22 cellular contexts compared by ENCODE assay signal in the genomic region with DNA sequence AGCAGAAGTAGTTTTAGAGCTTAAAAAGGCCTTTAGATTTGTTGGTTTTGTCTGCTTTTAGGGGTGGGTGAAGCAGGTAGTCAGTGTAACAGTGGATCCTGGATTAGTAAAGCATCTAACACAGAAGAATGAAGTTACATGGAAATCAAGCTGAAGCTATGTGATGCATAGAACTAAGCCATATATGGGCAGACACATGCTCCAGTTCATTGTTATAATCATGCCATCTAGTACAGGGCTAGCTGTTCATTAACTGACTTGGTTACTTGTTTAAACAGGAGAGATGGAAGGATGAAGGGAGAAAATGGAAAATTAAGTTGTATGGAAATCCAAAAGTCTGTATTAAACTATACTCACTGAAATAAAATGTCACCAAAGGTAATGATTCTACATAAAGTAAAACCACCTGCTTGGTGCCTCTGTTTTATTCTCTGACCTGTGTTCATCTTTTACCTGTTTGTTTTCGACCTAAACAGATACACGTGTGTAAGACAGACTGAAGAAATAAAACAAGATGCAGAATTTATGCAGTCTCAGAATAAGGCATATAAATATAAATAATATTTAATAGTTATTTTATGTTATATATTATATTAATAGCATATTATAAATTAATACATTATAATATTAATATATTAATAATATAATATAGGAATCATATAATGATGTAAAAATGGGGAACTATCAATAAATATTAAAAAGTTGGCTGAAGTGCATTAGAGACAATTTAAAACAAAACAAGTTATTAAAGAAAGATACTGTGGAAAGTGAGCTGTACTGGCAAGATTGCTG. TPM values are rescaled to one million over a fixed set of nuclear protein-coding genes. Genes with fewer than 3 reads are reported as not detected.
A peak's percentile ranks its signal among the peaks of the same experiment; 100 is the strongest.
DNase-seq lines count a peak whose midpoint lies in the region; ATAC-seq, FAIRE-seq and TF ChIP-seq lines count a peak whose summit lies in the region.
"Had no signal": no experiment of that assay in that cellular context is flagged by ENCODE, and none has a peak within 500 bp of the region (broad histone marks: within the 10 kb centered on the region; RNA-seq: fewer than 3 reads in every experiment).

No MANE protein-coding gene starts in this region.

- no peak overlapping the region for H3K14ac ChIP-seq in mesenchymal stem cell (ENCODE audit: low read length in 2 of 2)

- H3K27ac ChIP-seq in mesenchymal stem cell (ENCODE audit: low read length, poor library complexity, severe bottlenecking), result peak overlapping the region; percentile 40
- H3K27ac ChIP-seq: KMS-11 had no signal

- CTCF ChIA-PET in Calu3 (lab: Charles Lee), result no interaction called here

- H4K91ac ChIP-seq in mesenchymal stem cell (ENCODE audit: low read length), result no peak overlapping the region

- H3K9me3 ChIP-seq in mesenchymal stem cell (ENCODE audit: control insufficient read depth, low read length), result peaks cover 4% of the 10 kb centered on the region

- no peak overlapping the region for H3K4me2 ChIP-seq in mesenchymal stem cell (ENCODE audit: low read length, poor library complexity, severe bottlenecking)
- H3K4me2 ChIP-seq: GM23338, KMS-11 had no signal

- H3K27me3 Mint-ChIP-seq in Calu3 (ENCODE audit: unreplicated experiment), result no peaks in the 10 kb centered on the region
- H3K27me3 Mint-ChIP-seq: T-cell had no signal

- peak overlapping the region; percentile 26 for H3K27ac Mint-ChIP-seq in Calu3 (ENCODE audit: unreplicated experiment)
- H3K27ac Mint-ChIP-seq: CD14-positive monocyte, GM23338, T-cell had no signal

- H3K79me1 ChIP-seq in mesenchymal stem cell (replicated peaks; ENCODE audit: low read length, poor library complexity, severe bottlenecking), result no peaks in the 10 kb centered on the region

- H3K9ac ChIP-seq in mesenchymal stem cell (ENCODE audit: low read length), result no peak overlapping the region
- H3K9ac ChIP-seq: KMS-11 had no signal

- H3K4me3 Mint-ChIP-seq in Calu3 (ENCODE audit: low read depth, unreplicated experiment), result no peak overlapping the region
- H3K4me3 Mint-ChIP-seq: CD14-positive monocyte, GM23338, T-cell had no signal

- H2AFZ ChIP-seq in mesenchymal stem cell (ENCODE audit: low read depth, low read length), result no peak overlapping the region
- H2AFZ ChIP-seq: GM23338 had no signal

- no peak overlapping the region for H3K23ac ChIP-seq in mesenchymal stem cell (ENCODE audit: low read length in 2 of 2)

- H3K9me3 Mint-ChIP-seq in Calu3 (ENCODE audit: low read depth, unreplicated experiment), result peaks cover 4% of the 10 kb centered on the region

- no peak overlapping the region for H3K18ac ChIP-seq in mesenchymal stem cell (ENCODE audit: low read depth in 1 of 2, low read length in 2 of 2)

- H3K36me3 Mint-ChIP-seq in Calu3 (ENCODE audit: insufficient read depth, unreplicated experiment), result no peaks in the 10 kb centered on the region
- H3K36me3 Mint-ChIP-seq: CD14-positive monocyte had no signal

- no peak overlapping the region for H3K4me3 ChIP-seq in epithelial cell of proximal tubule (ENCODE audit: low read depth, low read length)
- no peak overlapping the region for H3K4me3 ChIP-seq in mesenchymal stem cell (ENCODE audit: insufficient read depth in 1 of 2, low read depth in 1 of 2, low read length in 2 of 2)
- H3K4me3 ChIP-seq: GM12878, GM23338 had no signal

- in situ Hi-C loops in GM13977 (cut with MboI; ENCODE audit: low pct_unique_long_range_greater_than_20kb, low sequenced_read_pairs, unreplicated experiment), result no loop called here

- no peaks in the 10 kb centered on the region for H3K4me1 ChIP-seq in mesenchymal stem cell (ENCODE audit: control insufficient read depth, insufficient read depth, low read depth, low read length)

- H3K4ac ChIP-seq in mesenchymal stem cell (ENCODE audit: low read depth in 1 of 2, low read length in 2 of 2), result no peak overlapping the region

- intact Hi-C loops in Calu3 (cut with micrococcal nuclease; ENCODE audit: unreplicated experiment), result no loop called here

- H3K27me3 ChIP-seq in mesenchymal stem cell (ENCODE audit: control insufficient read depth in 1 of 2, insufficient read depth in 1 of 2, low read length in 2 of 2), result no peaks in the 10 kb centered on the region

- no peak overlapping the region for H2BK120ac ChIP-seq in mesenchymal stem cell (ENCODE audit: low read depth, low read length)

- no TSS peak for BruUV-seq in Calu3 (replicated peaks; lab: Mats Ljungman, UMichigan)

- H4K8ac ChIP-seq in mesenchymal stem cell (ENCODE audit: low read length), result no peak overlapping the region

- no CpG with 5 or more reads among the region's 2 CpGs for WGBS in mesenchymal stem cell

- peak; percentile 58 for FAIRE-seq in HTR-8/SVneo (lab: Jason Lieb, UNC)
- FAIRE-seq: GM12878, GM19239 had no signal

- no peak overlapping the region for H2BK12ac ChIP-seq in mesenchymal stem cell (ENCODE audit: low read length in 2 of 2)

- DNase-seq in Calu3, result no peak
- no peak for DNase-seq in HTR-8/SVneo (ENCODE audit: insufficient read length, low spot score)
- DNase-seq in epithelial cell of proximal tubule (ENCODE audit: low read depth), result peak; percentile 25
- no peak for DNase-seq in mesenchymal stem cell
- no peak for DNase-seq in germinal center (ENCODE audit: low spot score)
- no peak for DNase-seq in T-helper 1 cell
- no peak for DNase-seq in GM13977 (ENCODE audit: low spot score)
- DNase-seq: NCI-H187, NCI-H2107, NCI-H345, NCI-H524 treated with DMSO at 0.1 percent for 48 hours, OCI-M1, RPMI8226, SHP77 treated with DMSO at 0.1 percent for 48 hours, T-cell had no signal

- no peak overlapping the region for H2BK15ac ChIP-seq in mesenchymal stem cell (ENCODE audit: low read depth, poor library complexity, severe bottlenecking)

- H3K4me1 Mint-ChIP-seq in Calu3 (ENCODE audit: low read depth, unreplicated experiment), result peaks cover 7% of the 10 kb centered on the region
- H3K4me1 Mint-ChIP-seq: CD14-positive monocyte, GM23338, T-cell had no signal

- ATAC-seq in HG03457 (IDR thresholded peaks at IDR 0.05; ENCODE audit: unreplicated experiment), result no peak
- ATAC-seq: GM12878, GM23338, SK-N-SH treated with all-trans-retinoic acid at 6 μM for 48 hours, T-cell had no signal

- no peak overlapping the region for H2AK5ac ChIP-seq in mesenchymal stem cell (ENCODE audit: low read length, severe bottlenecking)

- TF ChIP-seq CTCF in Calu3 (IDR thresholded peaks at IDR 0.05; ENCODE audit: unreplicated experiment) (no peak), epithelial cell of proximal tubule (conservative IDR thresholded peaks at IDR 0.05; ENCODE audit: low read depth, low read length) (no peak), GM13977 (IDR thresholded peaks at IDR 0.05; ENCODE audit: extremely low read depth, insufficient read depth, missing control alignments) (no peak)

- no peaks in the 10 kb centered on the region for H3K36me3 ChIP-seq in mesenchymal stem cell (ENCODE audit: control insufficient read depth in 1 of 2, insufficient read depth in 2 of 2, low read depth in 1 of 2, low read length in 2 of 2)

- no peak overlapping the region for H2BK5ac ChIP-seq in mesenchymal stem cell (ENCODE audit: low read depth, low read length, poor library complexity, severe bottlenecking)

RNA-seq across cellular contexts. Expression of a gene that starts 33.9 kb away (rescaled TPM):
- 66.6 and 67.6 TPM in 2 replicates for total RNA-seq in Calu3 (2022)
- total RNA-seq in epithelial cell of proximal tubule, result 70.3 and 77.0 TPM in 2 replicates
- 29.5 TPM for polyA plus RNA-seq in mesenchymal stem cell (2013, experiment 1 of 2)
- polyA plus RNA-seq in mesenchymal stem cell (2013, experiment 2 of 2), result 31.0 TPM
